1 cellular context compared by ENCODE assay signal in genomic region chr22:40966683-40967082, GRCh38.
A peak's percentile ranks its signal among the peaks of the same experiment; 100 is the strongest.
TF ChIP-seq lines count a peak whose summit lies in the region.

No MANE protein-coding gene starts in this region.

TF ChIP-seq in K562, 482 proteins besides CTCF, POLR2A, EP300 and RAD21 (continued from another document):
- TF ChIP-seq, protein P1, sequence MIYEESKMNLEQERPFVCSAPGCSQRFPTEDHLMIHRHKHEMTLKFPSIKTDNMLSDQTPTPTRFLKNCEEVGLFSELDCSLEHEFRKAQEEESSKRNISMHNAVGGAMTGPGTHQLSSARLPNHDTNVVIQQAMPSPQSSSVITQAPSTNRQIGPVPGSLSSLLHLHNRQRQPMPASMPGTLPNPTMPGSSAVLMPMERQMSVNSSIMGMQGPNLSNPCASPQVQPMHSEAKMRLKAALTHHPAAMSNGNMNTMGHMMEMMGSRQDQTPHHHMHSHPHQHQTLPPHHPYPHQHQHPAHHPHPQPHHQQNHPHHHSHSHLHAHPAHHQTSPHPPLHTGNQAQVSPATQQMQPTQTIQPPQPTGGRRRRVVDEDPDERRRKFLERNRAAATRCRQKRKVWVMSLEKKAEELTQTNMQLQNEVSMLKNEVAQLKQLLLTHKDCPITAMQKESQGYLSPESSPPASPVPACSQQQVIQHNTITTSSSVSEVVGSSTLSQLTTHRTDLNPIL (CRISPR knock-in tag; IDR thresholded peaks at IDR 0.05), result no peak
- TF ChIP-seq DPF2 (IDR thresholded peaks at IDR 0.05) (peak; percentile 50; the same call in 1 of the 2 replicates), ATF3 (IDR thresholded peaks at IDR 0.05) (peak; percentile 39; the same call in 1 of the 2 replicates), ATF3 (CRISPR knock-in tag; conservative IDR thresholded peaks at IDR 0.05) (no peak), ETV5 (CRISPR knock-in tag; IDR thresholded peaks at IDR 0.05; ENCODE audit: low read depth) (no peak), ZNF644 (tag; IDR thresholded peaks at IDR 0.05; ENCODE audit: low read depth) (no peak), TEAD4 (IDR thresholded peaks at IDR 0.05; ENCODE audit: low read length) (0 out of 2 replicates have a peak, but pooled peaks have one; percentile 7), TEAD4 (CRISPR knock-in tag; IDR thresholded peaks at IDR 0.05; ENCODE audit: borderline replicate concordance) (no peak), DNMT1 (IDR thresholded peaks at IDR 0.05) (no peak), HNRNPLL (IDR thresholded peaks at IDR 0.05; ENCODE audit: low read depth, low read length, poor library complexity, severe bottlenecking) (no peak), THAP7 (CRISPR knock-in tag; IDR thresholded peaks at IDR 0.05) (no peak), NRF1 (conservative IDR thresholded peaks at IDR 0.05 in 1 of 2, IDR thresholded peaks at IDR 0.05 in 1 of 2) (peak; percentile 69 to 72), CREM (IDR thresholded peaks at IDR 0.05; ENCODE audit: low read depth) (0 out of 2 replicates have a peak, but pooled peaks have one; percentile 10), MYC (IDR thresholded peaks at IDR 0.05; ENCODE audit: low read depth, low read length) (0 out of 2 replicates have a peak, but pooled peaks have one; percentile 23), MYC (CRISPR knock-in tag; IDR thresholded peaks at IDR 0.05; ENCODE audit: borderline replicate concordance, low read depth) (no peak), FOXM1 (IDR thresholded peaks at IDR 0.05; ENCODE audit: low read depth) (no peak), FOXM1 (CRISPR knock-in tag; IDR thresholded peaks at IDR 0.05; ENCODE audit: low read depth) (no peak), MTA2 (IDR thresholded peaks at IDR 0.05; ENCODE audit: low read depth) (no peak), TAL1 (IDR thresholded peaks at IDR 0.05) (no peak), RCOR1 (IDR thresholded peaks at IDR 0.05; ENCODE audit: borderline replicate concordance in 1 of 2, low read depth in 2 of 2, low read length in 2 of 2) (peak in 1 of 2 experiments; percentile 48; a peak in 1 of 4 replicates), ARID1B (IDR thresholded peaks at IDR 0.05) (peak; percentile 33; the same call in 1 of the 2 replicates), NFIX (CRISPR knock-in tag; IDR thresholded peaks at IDR 0.05; ENCODE audit: low read depth) (no peak), CREBBP (IDR thresholded peaks at IDR 0.05; ENCODE audit: low read depth, low read length) (no peak), FOXJ3 (CRISPR knock-in tag; IDR thresholded peaks at IDR 0.05) (no peak), NFE2 (IDR thresholded peaks at IDR 0.05; ENCODE audit: low read depth) (peak; percentile 60), SPI1 (IDR thresholded peaks at IDR 0.05; ENCODE audit: borderline replicate concordance, low read depth, low read length) (0 out of 2 replicates have a peak, but pooled peaks have one; percentile 32), CXXC5 (CRISPR knock-in tag; IDR thresholded peaks at IDR 0.05) (peak; percentile 46), ZFX (CRISPR knock-in tag; IDR thresholded peaks at IDR 0.05) (no peak)
- TF ChIP-seq, protein P2, sequence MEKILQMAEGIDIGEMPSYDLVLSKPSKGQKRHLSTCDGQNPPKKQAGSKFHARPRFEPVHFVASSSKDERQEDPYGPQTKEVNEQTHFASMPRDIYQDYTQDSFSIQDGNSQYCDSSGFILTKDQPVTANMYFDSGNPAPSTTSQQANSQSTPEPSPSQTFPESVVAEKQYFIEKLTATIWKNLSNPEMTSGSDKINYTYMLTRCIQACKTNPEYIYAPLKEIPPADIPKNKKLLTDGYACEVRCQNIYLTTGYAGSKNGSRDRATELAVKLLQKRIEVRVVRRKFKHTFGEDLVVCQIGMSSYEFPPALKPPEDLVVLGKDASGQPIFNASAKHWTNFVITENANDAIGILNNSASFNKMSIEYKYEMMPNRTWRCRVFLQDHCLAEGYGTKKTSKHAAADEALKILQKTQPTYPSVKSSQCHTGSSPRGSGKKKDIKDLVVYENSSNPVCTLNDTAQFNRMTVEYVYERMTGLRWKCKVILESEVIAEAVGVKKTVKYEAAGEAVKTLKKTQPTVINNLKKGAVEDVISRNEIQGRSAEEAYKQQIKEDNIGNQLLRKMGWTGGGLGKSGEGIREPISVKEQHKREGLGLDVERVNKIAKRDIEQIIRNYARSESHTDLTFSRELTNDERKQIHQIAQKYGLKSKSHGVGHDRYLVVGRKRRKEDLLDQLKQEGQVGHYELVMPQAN (IDR thresholded peaks at IDR 0.05; ENCODE audit: borderline replicate concordance), result 0 out of 2 replicates have a peak, but pooled peaks have one; percentile 3
- TF ChIP-seq, protein P3, sequence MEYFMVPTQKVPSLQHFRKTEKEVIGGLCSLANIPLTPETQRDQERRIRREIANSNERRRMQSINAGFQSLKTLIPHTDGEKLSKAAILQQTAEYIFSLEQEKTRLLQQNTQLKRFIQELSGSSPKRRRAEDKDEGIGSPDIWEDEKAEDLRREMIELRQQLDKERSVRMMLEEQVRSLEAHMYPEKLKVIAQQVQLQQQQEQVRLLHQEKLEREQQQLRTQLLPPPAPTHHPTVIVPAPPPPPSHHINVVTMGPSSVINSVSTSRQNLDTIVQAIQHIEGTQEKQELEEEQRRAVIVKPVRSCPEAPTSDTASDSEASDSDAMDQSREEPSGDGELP (CRISPR knock-in tag; IDR thresholded peaks at IDR 0.05; ENCODE audit: borderline replicate concordance), result no peak
- TF ChIP-seq, protein P4, sequence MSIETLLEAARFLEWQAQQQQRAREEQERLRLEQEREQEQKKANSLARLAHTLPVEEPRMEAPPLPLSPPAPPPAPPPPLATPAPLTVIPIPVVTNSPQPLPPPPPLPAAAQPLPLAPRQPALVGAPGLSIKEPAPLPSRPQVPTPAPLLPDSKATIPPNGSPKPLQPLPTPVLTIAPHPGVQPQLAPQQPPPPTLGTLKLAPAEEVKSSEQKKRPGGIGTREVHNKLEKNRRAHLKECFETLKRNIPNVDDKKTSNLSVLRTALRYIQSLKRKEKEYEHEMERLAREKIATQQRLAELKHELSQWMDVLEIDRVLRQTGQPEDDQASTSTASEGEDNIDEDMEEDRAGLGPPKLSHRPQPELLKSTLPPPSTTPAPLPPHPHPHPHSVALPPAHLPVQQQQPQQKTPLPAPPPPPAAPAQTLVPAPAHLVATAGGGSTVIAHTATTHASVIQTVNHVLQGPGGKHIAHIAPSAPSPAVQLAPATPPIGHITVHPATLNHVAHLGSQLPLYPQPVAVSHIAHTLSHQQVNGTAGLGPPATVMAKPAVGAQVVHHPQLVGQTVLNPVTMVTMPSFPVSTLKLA (conservative IDR thresholded peaks at IDR 0.05), result peak in 1 of 2 experiments; percentile 35; a peak in 1 of 4 replicates
- TF ChIP-seq, protein P5, sequence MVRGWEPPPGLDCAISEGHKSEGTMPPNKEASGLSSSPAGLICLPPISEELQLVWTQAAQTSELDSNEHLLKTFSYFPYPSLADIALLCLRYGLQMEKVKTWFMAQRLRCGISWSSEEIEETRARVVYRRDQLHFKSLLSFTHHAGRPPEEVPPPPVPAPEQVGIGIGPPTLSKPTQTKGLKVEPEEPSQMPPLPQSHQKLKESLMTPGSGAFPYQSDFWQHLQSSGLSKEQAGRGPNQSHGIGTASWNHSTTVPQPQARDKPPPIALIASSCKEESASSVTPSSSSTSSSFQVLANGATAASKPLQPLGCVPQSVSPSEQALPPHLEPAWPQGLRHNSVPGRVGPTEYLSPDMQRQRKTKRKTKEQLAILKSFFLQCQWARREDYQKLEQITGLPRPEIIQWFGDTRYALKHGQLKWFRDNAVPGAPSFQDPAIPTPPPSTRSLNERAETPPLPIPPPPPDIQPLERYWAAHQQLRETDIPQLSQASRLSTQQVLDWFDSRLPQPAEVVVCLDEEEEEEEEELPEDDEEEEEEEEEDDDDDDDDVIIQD (CRISPR knock-in tag; IDR thresholded peaks at IDR 0.05), result no peak
- TF ChIP-seq, protein P6, sequence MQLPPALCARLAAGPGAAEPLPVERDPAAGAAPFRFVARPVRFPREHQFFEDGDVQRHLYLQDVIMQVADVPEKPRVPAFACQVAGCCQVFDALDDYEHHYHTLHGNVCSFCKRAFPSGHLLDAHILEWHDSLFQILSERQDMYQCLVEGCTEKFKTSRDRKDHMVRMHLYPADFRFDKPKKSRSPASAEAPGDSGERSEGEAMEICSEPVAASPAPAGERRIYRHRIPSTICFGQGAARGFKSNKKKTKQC (CRISPR knock-in tag; IDR thresholded peaks at IDR 0.05), result no peak
- TF ChIP-seq, protein P7, sequence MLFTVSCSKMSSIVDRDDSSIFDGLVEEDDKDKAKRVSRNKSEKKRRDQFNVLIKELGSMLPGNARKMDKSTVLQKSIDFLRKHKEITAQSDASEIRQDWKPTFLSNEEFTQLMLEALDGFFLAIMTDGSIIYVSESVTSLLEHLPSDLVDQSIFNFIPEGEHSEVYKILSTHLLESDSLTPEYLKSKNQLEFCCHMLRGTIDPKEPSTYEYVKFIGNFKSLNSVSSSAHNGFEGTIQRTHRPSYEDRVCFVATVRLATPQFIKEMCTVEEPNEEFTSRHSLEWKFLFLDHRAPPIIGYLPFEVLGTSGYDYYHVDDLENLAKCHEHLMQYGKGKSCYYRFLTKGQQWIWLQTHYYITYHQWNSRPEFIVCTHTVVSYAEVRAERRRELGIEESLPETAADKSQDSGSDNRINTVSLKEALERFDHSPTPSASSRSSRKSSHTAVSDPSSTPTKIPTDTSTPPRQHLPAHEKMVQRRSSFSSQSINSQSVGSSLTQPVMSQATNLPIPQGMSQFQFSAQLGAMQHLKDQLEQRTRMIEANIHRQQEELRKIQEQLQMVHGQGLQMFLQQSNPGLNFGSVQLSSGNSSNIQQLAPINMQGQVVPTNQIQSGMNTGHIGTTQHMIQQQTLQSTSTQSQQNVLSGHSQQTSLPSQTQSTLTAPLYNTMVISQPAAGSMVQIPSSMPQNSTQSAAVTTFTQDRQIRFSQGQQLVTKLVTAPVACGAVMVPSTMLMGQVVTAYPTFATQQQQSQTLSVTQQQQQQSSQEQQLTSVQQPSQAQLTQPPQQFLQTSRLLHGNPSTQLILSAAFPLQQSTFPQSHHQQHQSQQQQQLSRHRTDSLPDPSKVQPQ (CRISPR knock-in tag; IDR thresholded peaks at IDR 0.05; ENCODE audit: borderline replicate concordance), result no peak
- TF ChIP-seq, protein P8, sequence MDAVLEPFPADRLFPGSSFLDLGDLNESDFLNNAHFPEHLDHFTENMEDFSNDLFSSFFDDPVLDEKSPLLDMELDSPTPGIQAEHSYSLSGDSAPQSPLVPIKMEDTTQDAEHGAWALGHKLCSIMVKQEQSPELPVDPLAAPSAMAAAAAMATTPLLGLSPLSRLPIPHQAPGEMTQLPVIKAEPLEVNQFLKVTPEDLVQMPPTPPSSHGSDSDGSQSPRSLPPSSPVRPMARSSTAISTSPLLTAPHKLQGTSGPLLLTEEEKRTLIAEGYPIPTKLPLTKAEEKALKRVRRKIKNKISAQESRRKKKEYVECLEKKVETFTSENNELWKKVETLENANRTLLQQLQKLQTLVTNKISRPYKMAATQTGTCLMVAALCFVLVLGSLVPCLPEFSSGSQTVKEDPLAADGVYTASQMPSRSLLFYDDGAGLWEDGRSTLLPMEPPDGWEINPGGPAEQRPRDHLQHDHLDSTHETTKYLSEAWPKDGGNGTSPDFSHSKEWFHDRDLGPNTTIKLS (IDR thresholded peaks at IDR 0.05; ENCODE audit: borderline replicate concordance, low read depth), result no peak
- TF ChIP-seq, protein P9, sequence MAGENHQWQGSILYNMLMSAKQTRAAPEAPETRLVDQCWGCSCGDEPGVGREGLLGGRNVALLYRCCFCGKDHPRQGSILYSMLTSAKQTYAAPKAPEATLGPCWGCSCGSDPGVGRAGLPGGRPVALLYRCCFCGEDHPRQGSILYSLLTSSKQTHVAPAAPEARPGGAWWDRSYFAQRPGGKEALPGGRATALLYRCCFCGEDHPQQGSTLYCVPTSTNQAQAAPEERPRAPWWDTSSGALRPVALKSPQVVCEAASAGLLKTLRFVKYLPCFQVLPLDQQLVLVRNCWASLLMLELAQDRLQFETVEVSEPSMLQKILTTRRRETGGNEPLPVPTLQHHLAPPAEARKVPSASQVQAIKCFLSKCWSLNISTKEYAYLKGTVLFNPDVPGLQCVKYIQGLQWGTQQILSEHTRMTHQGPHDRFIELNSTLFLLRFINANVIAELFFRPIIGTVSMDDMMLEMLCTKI (IDR thresholded peaks at IDR 0.05; ENCODE audit: partially characterized antibody), result no peak
